In genomic region chr6:101018157-101018556, GRCh38 we compare ENCODE assay signal across 28 cellular contexts.
"Had no signal": no experiment of that assay in that cellular context is flagged by ENCODE, and none has a peak within 500 bp of the region (broad histone marks: within the 10 kb centered on the region; RNA-seq: fewer than 3 reads in every experiment).

No MANE protein-coding gene starts in this region.

- H3K4me1 Mint-ChIP-seq: nephron progenitor cell; neural progenitor cell; stimulated activated effector memory CD8-positive, alpha-beta T cell treated with anti-CD3 and anti-CD28 coated beads, Interleukin-12 subunit alpha, Interleukin-12 subunit beta, amount 100 ng/mL, for 72 hours; stimulated activated naive B cell treated with anti-CD40 and anti-IgM and Interleukin-4, amounts not matched to agents 10 μg/mL and 1 μg/mL and 100 μg/mL, for 72 hours had no signal

- H3K36me3 Mint-ChIP-seq: natural killer cell treated with Interleukin-12 subunit alpha and Interleukin-12 subunit beta and Interleukin-15 and Interleukin-18, amount 100 ng/mL, for 72 hours; neural progenitor cell; stimulated activated effector memory CD8-positive, alpha-beta T cell treated with anti-CD3 and anti-CD28 coated beads, Interleukin-12 subunit alpha, Interleukin-12 subunit beta, amount 100 ng/mL, for 72 hours; stimulated activated naive B cell treated with anti-CD40 and anti-IgM and Interleukin-4, amounts not matched to agents 10 μg/mL and 1 μg/mL and 100 μg/mL, for 72 hours had no signal

- H3K9me3 Mint-ChIP-seq: nephron progenitor cell; neural progenitor cell; stimulated activated effector memory CD8-positive, alpha-beta T cell treated with anti-CD3 and anti-CD28 coated beads, Interleukin-12 subunit alpha, Interleukin-12 subunit beta, amount 100 ng/mL, for 72 hours; stimulated activated naive B cell treated with anti-CD40 and anti-IgM and Interleukin-4, amounts not matched to agents 10 μg/mL and 1 μg/mL and 100 μg/mL, for 72 hours; stimulated activated naive CD8-positive, alpha-beta T cell treated with anti-CD3 and anti-CD28 coated beads, Interleukin-15, Interleukin-2, amounts not matched to agents 100 ng/mL and 50 ng/mL, for 24 hours had no signal

- H3K79me2 ChIP-seq: parathyroid adenoma had no signal

- H3K9ac ChIP-seq: neural progenitor cell, parathyroid adenoma had no signal

- H3K4me1 ChIP-seq: neural progenitor cell, parathyroid adenoma, psoas muscle, sigmoid colon, stomach, thyroid gland, tibial nerve, upper lobe of left lung, vagina had no signal

- H3K27me3 Mint-ChIP-seq: natural killer cell treated with Interleukin-12 subunit alpha and Interleukin-12 subunit beta and Interleukin-15 and Interleukin-18, amount 100 ng/mL, for 72 hours; progenitor cell of endocrine pancreas; stimulated activated naive B cell treated with anti-CD40 and anti-IgM and Interleukin-4, amounts not matched to agents 10 μg/mL and 1 μg/mL and 100 μg/mL, for 72 hours; stimulated activated naive CD8-positive, alpha-beta T cell treated with anti-CD3 and anti-CD28 coated beads, Interleukin-15, Interleukin-2, amounts not matched to agents 100 ng/mL and 50 ng/mL, for 24 hours had no signal

- H3K27ac ChIP-seq: neural progenitor cell, ovary, parathyroid adenoma, psoas muscle, right lobe of liver, sigmoid colon, stomach, thoracic aorta, thyroid gland, tibial nerve, upper lobe of left lung, vagina had no signal

- H2AFZ ChIP-seq: neural progenitor cell, parathyroid adenoma had no signal

- H3K27me3 ChIP-seq: neural progenitor cell, ovary, right lobe of liver, sigmoid colon, stomach, thyroid gland, tibial nerve, upper lobe of left lung, vagina had no signal

- H3K4me2 ChIP-seq: neural progenitor cell had no signal

- H3K4me3 ChIP-seq: neural progenitor cell, ovary, psoas muscle, right lobe of liver, sigmoid colon, stomach, thoracic aorta, thyroid gland, tibial nerve, upper lobe of left lung, vagina had no signal

- DNase-seq: nephron progenitor cell; occipital lobe; ovary; posterior cingulate gyrus; psoas muscle; right cardiac atrium; right lobe of liver; sigmoid colon; small intestine; stimulated activated CD4-positive, alpha-beta T cell treated with anti-CD3 and anti-CD28 coated beads, Interleukin-15, amount 100 ng/mL, for 24 hours; stimulated activated CD4-positive, alpha-beta T cell treated with anti-CD3 and anti-CD28 coated beads, Interleukin-2, amount 100 ng/mL, for 24 hours; stimulated activated CD4-positive, alpha-beta T cell treated with anti-CD3 and anti-CD28 coated beads, Interleukin-2, amount 100 ng/mL, for 48 hours; stimulated activated CD4-positive, alpha-beta T cell treated with anti-CD3 and anti-CD28 coated beads, Interleukin-4, amount 100 ng/mL, for 24 hours; stimulated activated naive B cell treated with anti-CD40 and anti-IgM and Interleukin-4, amounts not matched to agents 10 μg/mL and 1 μg/mL and 100 μg/mL, for 72 hours; stimulated activated naive CD4-positive, alpha-beta T cell treated with Interleukin-2 at 50 U/mL for 16 hours; stomach; thyroid gland; trophoblast cell; upper lobe of left lung had no signal

- H3K27ac Mint-ChIP-seq: natural killer cell treated with Interleukin-12 subunit alpha and Interleukin-12 subunit beta and Interleukin-15 and Interleukin-18, amount 100 ng/mL, for 72 hours; nephron progenitor cell; neural progenitor cell; progenitor cell of endocrine pancreas; stimulated activated effector memory CD8-positive, alpha-beta T cell treated with anti-CD3 and anti-CD28 coated beads, Interleukin-12 subunit alpha, Interleukin-12 subunit beta, amount 100 ng/mL, for 72 hours; stimulated activated naive B cell treated with anti-CD40 and anti-IgM and Interleukin-4, amounts not matched to agents 10 μg/mL and 1 μg/mL and 100 μg/mL, for 72 hours; stimulated activated naive CD8-positive, alpha-beta T cell treated with anti-CD3 and anti-CD28 coated beads, Interleukin-15, Interleukin-2, amounts not matched to agents 100 ng/mL and 50 ng/mL, for 24 hours had no signal

- H3K9me3 ChIP-seq: ovary, psoas muscle, right lobe of liver, sigmoid colon, stomach, thoracic aorta, thyroid gland, tibial nerve, upper lobe of left lung, vagina had no signal

- H3K36me3 ChIP-seq: neural progenitor cell, ovary, right lobe of liver, sigmoid colon, stomach, thoracic aorta, thyroid gland, tibial nerve, upper lobe of left lung, vagina had no signal

- H3K4me3 Mint-ChIP-seq: natural killer cell treated with Interleukin-12 subunit alpha and Interleukin-12 subunit beta and Interleukin-15 and Interleukin-18, amount 100 ng/mL, for 72 hours; nephron progenitor cell; neural progenitor cell; stimulated activated effector memory CD8-positive, alpha-beta T cell treated with anti-CD3 and anti-CD28 coated beads, Interleukin-12 subunit alpha, Interleukin-12 subunit beta, amount 100 ng/mL, for 72 hours; stimulated activated naive B cell treated with anti-CD40 and anti-IgM and Interleukin-4, amounts not matched to agents 10 μg/mL and 1 μg/mL and 100 μg/mL, for 72 hours; stimulated activated naive CD8-positive, alpha-beta T cell treated with anti-CD3 and anti-CD28 coated beads, Interleukin-15, Interleukin-2, amounts not matched to agents 100 ng/mL and 50 ng/mL, for 24 hours had no signal

- ATAC-seq: natural killer cell treated with Interleukin-12 subunit alpha and Interleukin-12 subunit beta and Interleukin-15 and Interleukin-18, amount 100 ng/mL, for 72 hours; psoas muscle; right cardiac atrium; right lobe of liver; stimulated activated effector memory CD8-positive, alpha-beta T cell treated with anti-CD3 and anti-CD28 coated beads, Interleukin-12 subunit alpha, Interleukin-12 subunit beta, amount 100 ng/mL, for 72 hours; stimulated activated naive B cell treated with anti-CD40 and anti-IgM and Interleukin-4, amounts not matched to agents 10 μg/mL and 1 μg/mL and 100 μg/mL, for 72 hours had no signal
